ENCODE assay signal across 12 cellular contexts in genomic region chr22:30047364-30047738, GRCh38. TPM values are rescaled to one million over a fixed set of nuclear protein-coding genes. Genes with fewer than 3 reads are reported as not detected.
DNase-seq lines count a peak whose midpoint lies in the region; ATAC-seq and TF ChIP-seq lines count a peak whose summit lies in the region.
"Had no signal": no experiment of that assay in that cellular context is flagged by ENCODE, and none has a peak within 500 bp of the region (broad histone marks: within the 10 kb centered on the region; RNA-seq: fewer than 3 reads in every experiment).

No MANE protein-coding gene starts in this region.

- H3K79me2 ChIP-seq in osteoblast (ENCODE audit: insufficient read depth, low read length): no peaks in the 10 kb centered on the region

- H3K27ac ChIP-seq in osteoblast (ENCODE audit: low read depth, low read length) (no peak overlapping the region), spleen (no peak overlapping the region)
- H3K27ac ChIP-seq: A549 had no signal

- WGBS in spleen, 5 donors: 28 to 36% (median 34%) methylated on average over 3 of the region's 3 CpGs

- H3K4me2 ChIP-seq in osteoblast (ENCODE audit: insufficient read depth, low read length): no peak overlapping the region
- H3K4me2 ChIP-seq: A549 had no signal

- no peak for TF ChIP-seq POLR2A in spleen (IDR thresholded peaks at IDR 0.05)

- peak; percentile 31 for TF ChIP-seq CTCF in choroid plexus epithelial cell (conservative IDR thresholded peaks at IDR 0.05; ENCODE audit: low read depth, low read length)
- no peak for TF ChIP-seq CTCF in osteoblast (IDR thresholded peaks at IDR 0.05; ENCODE audit: extremely low read depth, low read depth, low read length)
- no peak for TF ChIP-seq CTCF in spleen (IDR thresholded peaks at IDR 0.05 in 8 of 11, conservative IDR thresholded peaks at IDR 0.05 in 3 of 11)

- H3K27me3 ChIP-seq in osteoblast (ENCODE audit: insufficient read depth, low read length): no peaks in the 10 kb centered on the region
- no peaks in the 10 kb centered on the region for H3K27me3 ChIP-seq in spleen (replicated peaks in 1 of 7)

- H4K20me1 ChIP-seq in osteoblast (ENCODE audit: insufficient read depth, low read length): no peaks in the 10 kb centered on the region

- intact Hi-C loops in spleen (cut with DNase I; ENCODE audit: low total_unique reads): no loop called here

- no peaks in the 10 kb centered on the region for H3K36me3 ChIP-seq in osteoblast (ENCODE audit: insufficient read depth, low read length)
- H3K36me3 ChIP-seq in spleen: no peaks in the 10 kb centered on the region

- H3K9me3 ChIP-seq in osteoblast (ENCODE audit: low read depth, low read length) (no peaks in the 10 kb centered on the region), spleen (no peaks in the 10 kb centered on the region)
- H3K9me3 ChIP-seq: A549 had no signal

- no peak for ATAC-seq in HG03159 (IDR thresholded peaks at IDR 0.05; ENCODE audit: unreplicated experiment)

- DNase-seq in SKM-1 treated with dmso at 0.1 percent for 144 hours (lab: John Stamatoyannopoulos, UW; ENCODE audit: unreplicated experiment) (peak; percentile 24), SKM-1 (lab: John Stamatoyannopoulos, UW; ENCODE audit: unreplicated experiment) (no peak), NCI-H69 (lab: John Stamatoyannopoulos, UW) (peak; percentile 13), choroid plexus epithelial cell (ENCODE audit: low read depth) (peak; percentile 59), osteoblast (ENCODE audit: insufficient read length, low spot score, missing footprints) (peak; percentile 65), NCI-H774 (lab: John Stamatoyannopoulos, UW) (no peak), spleen (no peak)
- DNase-seq: activated B cell treated with CpG ODN at 0.5 μM for 24 hours, retina had no signal

- H2AFZ ChIP-seq in osteoblast (ENCODE audit: low read length): no peak overlapping the region

- H3K4me3 ChIP-seq in choroid plexus epithelial cell (ENCODE audit: low read depth, low read length) (no peak overlapping the region), osteoblast (ENCODE audit: insufficient read depth, low read length) (no peak overlapping the region), spleen (no peak overlapping the region)
- H3K4me3 ChIP-seq: A549 had no signal

- H3K4me1 ChIP-seq in osteoblast (ENCODE audit: insufficient read depth, low read length): peaks cover 15% of the 10 kb centered on the region
- H3K4me1 ChIP-seq in spleen: peaks cover 0 to 9% (median 0%) of the 10 kb centered on the region in 6 donors

RNA-seq across cellular contexts. Expression of gene HORMAD2, which starts 32.9 kb away (rescaled TPM):
- under 0.01 TPM in 2 replicates for total RNA-seq in osteoblast
- not detected for total RNA-seq in spleen
- polyA plus RNA-seq in spleen: not detected
- total RNA-seq: activated B cell treated with CpG ODN at 0.5 μM for 24 hours, bronchial epithelial cell had no signal
- polyA plus RNA-seq: A549 had no signal

Comparison
In these comparisons a context has a peak if more than half of its experiments do, and no peak if none do; other contexts are left out.
1. DNase-seq: peak in SKM-1 treated with dmso at 0.1 percent for 144 hours (single experiment), NCI-H69 (single experiment), choroid plexus epithelial cell (single experiment) and osteoblast (single experiment); none in SKM-1 (single experiment), NCI-H774 (single experiment) and spleen (single experiment).